28 cellular contexts compared by ENCODE assay signal in the genomic region with DNA sequence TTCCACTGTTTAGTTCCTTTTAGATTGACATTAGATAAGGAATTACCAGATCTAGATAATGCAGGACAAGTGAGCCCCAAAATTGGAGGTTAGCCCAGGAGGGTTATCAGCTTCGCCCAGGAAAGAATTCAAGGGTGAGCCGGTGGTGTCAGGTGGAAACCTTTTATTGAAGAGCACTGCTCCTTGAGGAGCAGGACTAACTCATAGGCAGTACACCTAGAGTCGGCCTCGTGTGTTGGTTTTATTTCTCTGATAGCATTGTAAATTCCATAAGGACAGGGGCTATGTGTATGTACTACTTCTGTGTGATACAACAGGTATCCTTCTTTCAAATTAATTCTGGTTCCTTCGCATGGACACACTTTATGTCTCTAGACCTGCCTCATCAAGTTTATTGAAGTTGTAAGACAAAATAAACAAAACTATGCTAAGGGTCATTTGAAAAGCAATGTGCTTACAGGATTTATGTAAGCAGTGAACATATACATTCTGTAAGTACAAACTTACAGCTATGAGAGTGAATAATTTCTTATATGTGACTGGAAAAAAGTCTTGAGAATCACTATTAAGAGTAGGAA. TPM values are rescaled to one million over a fixed set of nuclear protein-coding genes. Genes with fewer than 3 reads are reported as not detected.
DNase-seq lines count a peak whose midpoint lies in the region; ATAC-seq and TF ChIP-seq lines count a peak whose summit lies in the region.
"Had no signal": no experiment of that assay in that cellular context is flagged by ENCODE, and none has a peak within 500 bp of the region (broad histone marks: within the 10 kb centered on the region; RNA-seq: fewer than 3 reads in every experiment).

No MANE protein-coding gene starts in this region.

- TF ChIP-seq POLR2A in erythroblast (IDR thresholded peaks at IDR 0.05; ENCODE audit: low read length) = no peak

- no peak overlapping the region for H3K4me3 ChIP-seq in mucosa of rectum (ENCODE audit: low read length in 2 of 2)
- H3K4me3 ChIP-seq: GM23248 had no signal

- no peak for DNase-seq in activated T-cell treated with anti-CD3 and anti-CD28 coated beads, Interleukin-2, amount 50 U/mL, for 72 hours
- no peak for DNase-seq in activated T-cell treated with anti-CD3 and anti-CD28 coated beads, Interleukin-2, amount 50 U/mL, for 1 hour
- peak; percentile 43 to 75 for DNase-seq in erythroblast (lab: John Stamatoyannopoulos, UW)
- DNase-seq in NCI-H2029 (lab: John Stamatoyannopoulos, UW) = no peak
- DNase-seq in activated effector memory CD4-positive, alpha-beta T cell treated with anti-CD3 and anti-CD28 coated beads, Interleukin-2, amount 50 U/mL, for 16 hours = no peak
- DNase-seq: 8988T; ACHN; BE2C; CD8-positive, alpha-beta memory T cell; DMS153; DND-41; GM23248; H7; Karpas-422; NCI-H1092; NCI-H1417 treated with DMSO at 0.1 percent for 48 hours; NCI-H1694 treated with DMSO at 0.1 percent for 48 hours; NCI-H2171 treated with DMSO at 0.1 percent for 48 hours; NCI-H446; NCI-H524 treated with DMSO at 0.1 percent for 48 hours; NCI-H82; SHP77 treated with DMSO at 0.1 percent for 48 hours had no signal

- no peak for ATAC-seq in activated T-cell treated with anti-CD3 and anti-CD28 coated beads, Interleukin-2, amount 50 U/mL, for 72 hours (replicated peaks in 1 of 2)
- ATAC-seq in GM21529 (IDR thresholded peaks at IDR 0.05; ENCODE audit: unreplicated experiment) = no peak
- ATAC-seq: Panc1 had no signal

- no peaks in the 10 kb centered on the region for H3K27me3 Mint-ChIP-seq in activated T-cell treated with anti-CD3 and anti-CD28 coated beads, Interleukin-2, amount 50 U/mL, for 72 hours (ENCODE audit: low read depth)
- H3K27me3 Mint-ChIP-seq: CD8-positive, alpha-beta memory T cell had no signal

- H3K4me3 Mint-ChIP-seq in activated T-cell treated with anti-CD3 and anti-CD28 coated beads, Interleukin-2, amount 50 U/mL, for 72 hours = no peak overlapping the region
- H3K4me3 Mint-ChIP-seq: CD14-positive monocyte; CD8-positive, alpha-beta memory T cell had no signal

- H3K27ac ChIP-seq in mucosa of rectum (ENCODE audit: low read depth in 2 of 2, low read length in 2 of 2) = peak overlapping the region; percentile 4 to 40
- H3K27ac ChIP-seq: GM23248, HL-60, RWPE1 had no signal

- H3K36me3 ChIP-seq in mucosa of rectum (ENCODE audit: control insufficient read depth in 2 of 2, insufficient read depth in 2 of 2, low read length in 2 of 2) = peaks cover 11 to 30% of the 10 kb centered on the region in 2 donors

- H3K9me3 Mint-ChIP-seq in activated T-cell treated with anti-CD3 and anti-CD28 coated beads, Interleukin-2, amount 50 U/mL, for 72 hours = no peaks in the 10 kb centered on the region
- H3K9me3 Mint-ChIP-seq: CD14-positive monocyte; CD8-positive, alpha-beta memory T cell had no signal

- H3K9ac ChIP-seq in mucosa of rectum (ENCODE audit: low read depth in 1 of 2, low read length in 2 of 2) = no peak overlapping the region
- H3K9ac ChIP-seq: GM23248 had no signal

- H3K36me3 Mint-ChIP-seq in activated T-cell treated with anti-CD3 and anti-CD28 coated beads, Interleukin-2, amount 50 U/mL, for 72 hours (ENCODE audit: insufficient read depth in 2 of 2) = peaks cover 0 to 6% of the 10 kb centered on the region in 2 donors

- no peaks in the 10 kb centered on the region for H3K27me3 ChIP-seq in mucosa of rectum (ENCODE audit: control insufficient read depth in 2 of 2, insufficient read depth in 2 of 2, low read length in 2 of 2)
- H3K27me3 ChIP-seq: BE2C had no signal

- peak overlapping the region; percentile 20 for H3K27ac Mint-ChIP-seq in activated T-cell treated with anti-CD3 and anti-CD28 coated beads, Interleukin-2, amount 50 U/mL, for 72 hours

- H3K4me1 Mint-ChIP-seq in activated T-cell treated with anti-CD3 and anti-CD28 coated beads, Interleukin-2, amount 50 U/mL, for 72 hours (ENCODE audit: low read depth) = no peaks in the 10 kb centered on the region
- H3K4me1 Mint-ChIP-seq: CD14-positive monocyte; CD8-positive, alpha-beta memory T cell had no signal

- no peaks in the 10 kb centered on the region for H3K9me3 ChIP-seq in mucosa of rectum (ENCODE audit: control insufficient read depth in 2 of 2, low read length in 2 of 2)
- H3K9me3 ChIP-seq: BE2C had no signal

- H3K4me1 ChIP-seq in mucosa of rectum (ENCODE audit: control insufficient read depth in 2 of 2, insufficient read depth in 2 of 2, low read length in 2 of 2) = peaks cover 3 to 10% of the 10 kb centered on the region in 2 donors
- H3K4me1 ChIP-seq: BE2C had no signal

RNA-seq across cellular contexts. Expression of gene SNX4, which starts 57.2 kb away (rescaled TPM):
- 10 to 100 TPM; 25.1 to 30.8 TPM for total RNA-seq in activated T-cell treated with anti-CD3 and anti-CD28 coated beads, Interleukin-2, amount 50 U/mL, for 72 hours

Comparison
In these comparisons a context has a peak if more than half of its experiments do, and no peak if none do; other contexts are left out.
1. DNase-seq: peak in erythroblast (2 of 2); none in activated T-cell treated with anti-CD3 and anti-CD28 coated beads, Interleukin-2, amount 50 U/mL, for 72 hours (0 of 2), activated T-cell treated with anti-CD3 and anti-CD28 coated beads, Interleukin-2, amount 50 U/mL, for 1 hour (single experiment), NCI-H2029 (single experiment) and activated effector memory CD4-positive, alpha-beta T cell treated with anti-CD3 and anti-CD28 coated beads, Interleukin-2, amount 50 U/mL, for 16 hours (single experiment).